ENCODE assay signal across 19 cellular contexts in the genomic region with DNA sequence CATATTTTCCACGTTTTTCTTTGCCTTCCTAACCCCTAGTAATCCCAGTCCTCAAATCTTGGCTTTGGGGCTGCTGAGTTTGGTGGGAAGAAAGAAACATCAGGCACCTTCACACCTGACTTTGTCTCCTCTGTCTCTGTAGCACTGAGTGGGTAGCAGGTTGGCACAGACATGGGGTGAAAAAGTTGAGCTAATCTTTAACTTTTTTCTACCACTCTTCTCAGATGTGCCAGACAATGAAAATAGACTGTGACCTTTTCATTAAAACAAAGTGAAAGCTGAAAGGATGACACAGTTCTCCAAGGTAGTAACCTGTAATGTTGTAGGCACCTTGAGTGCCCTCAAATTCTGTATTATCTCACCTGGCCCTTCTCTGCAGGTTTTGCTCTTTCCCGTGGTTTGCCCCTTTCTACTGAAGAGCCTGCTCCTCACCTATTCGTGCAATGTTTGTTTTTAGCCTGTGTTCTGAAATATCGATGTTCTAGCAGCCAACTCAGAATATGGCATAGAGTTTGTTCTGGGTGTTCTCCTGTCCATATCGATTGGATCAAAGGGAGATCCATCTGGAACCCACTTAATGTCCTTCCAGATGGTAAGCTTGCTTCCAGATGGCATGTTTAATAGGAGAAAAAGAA.
"Had no signal": no experiment of that assay in that cellular context is flagged by ENCODE, and none has a peak within 500 bp of the region (broad histone marks: within the 10 kb centered on the region; RNA-seq: fewer than 3 reads in every experiment).

No MANE protein-coding gene starts in this region.

- H3K4me3 Mint-ChIP-seq: effector memory CD8-positive, alpha-beta T cell; naive B cell; nephron had no signal

- H3K4me1 Mint-ChIP-seq: nephron had no signal

- H3K27ac Mint-ChIP-seq: effector memory CD8-positive, alpha-beta T cell; naive B cell; progenitor cell of endocrine pancreas had no signal

- DNase-seq: effector memory CD8-positive, alpha-beta T cell; kidney; left cardiac atrium; left ventricle myocardium superior; mesendoderm; naive B cell; occipital lobe; pancreas; retina; sigmoid colon; stimulated activated CD4-positive, alpha-beta T cell treated with anti-CD3 and anti-CD28 coated beads, Interleukin-12 subunit alpha, Interleukin-12 subunit beta, amount 100 ng/mL, for 4 hours; stimulated activated naive CD4-positive, alpha-beta T cell treated with Interleukin-2 at 50 U/mL for 16 hours; trophoblast cell had no signal

- H3K27ac ChIP-seq: epithelial cell of prostate, esophagus muscularis mucosa, hepatocyte, pancreas, sigmoid colon, skin epidermis had no signal

- H3K36me3 Mint-ChIP-seq: naive B cell had no signal

- H3K27me3 ChIP-seq: esophagus muscularis mucosa, hepatocyte, pancreas, sigmoid colon had no signal

- H3K9me3 Mint-ChIP-seq: nephron had no signal

- ATAC-seq: effector memory CD8-positive, alpha-beta T cell; left cardiac atrium; left ventricle myocardium superior had no signal

- H3K4me3 ChIP-seq: esophagus muscularis mucosa, hepatocyte, pancreas, sigmoid colon, skin epidermis had no signal
